ENCODE assay signal across 8 cellular contexts in the genomic region with DNA sequence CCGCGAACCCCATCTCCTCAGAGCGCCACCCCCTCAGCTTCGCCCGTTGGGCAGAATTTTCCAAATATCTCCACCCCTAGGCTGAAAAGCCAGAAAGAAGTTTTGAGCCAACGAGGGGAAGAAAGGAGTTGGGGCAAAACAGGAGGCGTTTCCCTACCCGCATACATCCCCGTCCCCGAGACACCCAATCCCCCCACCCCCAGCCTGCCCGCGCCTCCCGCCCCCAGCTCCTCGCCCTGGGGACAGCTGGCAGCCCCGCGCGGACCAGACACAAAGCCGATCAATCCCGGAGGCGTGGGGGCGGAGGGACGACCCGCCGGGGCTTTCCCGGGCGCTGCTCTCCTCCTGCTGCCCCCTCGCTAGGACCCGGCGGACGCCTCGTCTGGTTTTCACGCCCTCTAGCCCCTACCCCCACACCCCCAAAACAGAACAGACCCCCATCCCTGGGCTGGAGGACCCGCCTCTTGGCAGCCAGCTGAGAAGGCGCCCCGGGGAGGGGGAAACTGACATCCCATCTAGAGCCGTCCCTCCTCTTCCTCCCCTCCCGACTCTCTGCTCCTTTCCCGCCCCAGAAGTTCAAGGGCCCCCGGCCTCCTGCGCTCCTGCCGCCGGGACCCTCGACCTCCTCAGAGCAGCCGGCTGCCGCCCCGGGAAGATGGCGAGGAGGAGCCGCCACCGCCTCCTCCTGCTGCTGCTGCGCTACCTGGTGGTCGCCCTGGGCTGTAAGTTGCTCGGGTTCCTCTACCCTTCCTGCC. TPM values are rescaled to one million over a fixed set of nuclear protein-coding genes. Genes with fewer than 3 reads are reported as not detected.
DNase-seq lines count a peak whose midpoint lies in the region; ATAC-seq, FAIRE-seq and TF ChIP-seq lines count a peak whose summit lies in the region.

A gene with protein sequence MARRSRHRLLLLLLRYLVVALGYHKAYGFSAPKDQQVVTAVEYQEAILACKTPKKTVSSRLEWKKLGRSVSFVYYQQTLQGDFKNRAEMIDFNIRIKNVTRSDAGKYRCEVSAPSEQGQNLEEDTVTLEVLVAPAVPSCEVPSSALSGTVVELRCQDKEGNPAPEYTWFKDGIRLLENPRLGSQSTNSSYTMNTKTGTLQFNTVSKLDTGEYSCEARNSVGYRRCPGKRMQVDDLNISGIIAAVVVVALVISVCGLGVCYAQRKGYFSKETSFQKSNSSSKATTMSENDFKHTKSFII (plus strand): TSS at position 92 of the 755 bp plus-strand sequence. CDS start 564 bp downstream, at position 656.

- no peak for TF ChIP-seq POLR2A in right lobe of liver (IDR thresholded peaks at IDR 0.05)

- TF ChIP-seq CTCF in D721Med (IDR thresholded peaks at IDR 0.05; ENCODE audit: insufficient read depth, missing control alignments): peak; percentile 16
- TF ChIP-seq CTCF in colonic mucosa (IDR thresholded peaks at IDR 0.05): no peak
- no peak for TF ChIP-seq CTCF in right lobe of liver (IDR thresholded peaks at IDR 0.05)

- intact Hi-C loops in colonic mucosa (cut with DNase I) (no loop called here), right lobe of liver (cut with DNase I) (no loop called here)

- no peaks in the 10 kb centered on the region for H3K36me3 ChIP-seq in colonic mucosa
- no peaks in the 10 kb centered on the region for H3K36me3 ChIP-seq in right lobe of liver

- H3K4me1 ChIP-seq in colonic mucosa: no peaks in the 10 kb centered on the region
- H3K4me1 ChIP-seq in right lobe of liver: peaks cover 0 to 19% (median 0%) of the 10 kb centered on the region in 4 donors

- 0% methylated on average over 24 of the region's 52 CpGs for WGBS in right lobe of liver (ENCODE audit: insufficient coverage, low coverage, low lambda C conversion rate, missing lambda C conversion rate)

- peak within 1 kb of the TSS; percentile 52 for H3K4me3 ChIP-seq in colonic mucosa
- H3K4me3 ChIP-seq in right lobe of liver: peak within 1 kb of the TSS; percentile 38 to 47 (median 46)

- ATAC-seq in GM21423 (IDR thresholded peaks at IDR 0.05; ENCODE audit: unreplicated experiment): peak; percentile 70
- ATAC-seq in right lobe of liver: peak; percentile 68 to 74 (median 71)

- H3K27ac ChIP-seq in colonic mucosa (peak within 1 kb of the TSS; percentile 37), right lobe of liver (peak within 1 kb of the TSS in 2 of 3 donors; percentile 43 to 62)

- FAIRE-seq in D721Med (lab: Jason Lieb, UNC) (no peak), HTR-8/SVneo (lab: Jason Lieb, UNC) (no peak)

- H3K27me3 ChIP-seq in colonic mucosa: peaks cover 17% of the 10 kb centered on the region
- H3K27me3 ChIP-seq in right lobe of liver: no peaks in the 10 kb centered on the region

- peak within 1 kb of the TSS in 1 of 2 donors; percentile 66 for H3K9ac ChIP-seq in colonic mucosa (ENCODE audit: low read depth in 2 of 2, low read length in 2 of 2)

- DNase-seq in D721Med (ENCODE audit: insufficient read length, low spot score) (peak; percentile 60), HTR-8/SVneo (ENCODE audit: insufficient read length, low spot score) (peak; percentile 49), colonic mucosa (peak; percentile 21), right lobe of liver (peak; percentile 45 to 56 (median 46)), OCI-M1 (lab: John Stamatoyannopoulos, UW) (no peak)
- peak; percentile 28 to 46 for DNase-seq in activated CD4-positive, alpha-beta T cell treated with anti-CD3 and anti-CD28 coated beads for 4 hours
- peak; percentile 22 to 23 for DNase-seq in stimulated activated CD8-positive, alpha-beta memory T cell treated with anti-CD3 and anti-CD28 coated beads, Interleukin-15, amount 100 ng/mL, for 48 hours (ENCODE audit: low read depth in 2 of 2)

- H3K9me3 ChIP-seq in colonic mucosa: no peaks in the 10 kb centered on the region
- H3K9me3 ChIP-seq in right lobe of liver: no peaks in the 10 kb centered on the region

RNA-seq across cellular contexts. Expression of the gene that starts here (rescaled TPM):
- total RNA-seq in colonic mucosa (1 to 10 TPM; 3.7 to 9.5 TPM), right lobe of liver (1 to 10 TPM; 1.3 to 2.9 (median 2.0) TPM)
